In genomic region chr16:73735018-73735417, GRCh38 we compare ENCODE assay signal across 1 cellular context.
TF ChIP-seq lines count a peak whose summit lies in the region.

No MANE protein-coding gene starts in this region.

TF ChIP-seq in GM23338, 12 proteins besides CTCF, POLR2A, EP300 and RAD21 (continued from another document):
- no peak for TF ChIP-seq ZNF462 (CRISPR knock-in tag; IDR thresholded peaks at IDR 0.05)
